Comparison of ENCODE assay signal across 9 cellular contexts in genomic region chr2:95314964-95315611, GRCh38. TPM values are rescaled to one million over a fixed set of nuclear protein-coding genes. Genes with fewer than 3 reads are reported as not detected.
DNase-seq lines count a peak whose midpoint lies in the region; ATAC-seq, FAIRE-seq and TF ChIP-seq lines count a peak whose summit lies in the region.
"Had no signal": no experiment of that assay in that cellular context is flagged by ENCODE, and none has a peak within 500 bp of the region (broad histone marks: within the 10 kb centered on the region; RNA-seq: fewer than 3 reads in every experiment).

No MANE protein-coding gene starts in this region.

- no peaks in the 10 kb centered on the region for H3K36me3 ChIP-seq in H1 (ENCODE audit: control insufficient read depth in 2 of 4, insufficient read depth in 4 of 4, low read length in 3 of 4)

- H3K4me3 Mint-ChIP-seq in nephron progenitor cell (no peak overlapping the region), T-cell (no peak overlapping the region)

- H3K9me3 Mint-ChIP-seq in nephron progenitor cell = peaks cover 3% of the 10 kb centered on the region
- no peaks in the 10 kb centered on the region for H3K9me3 Mint-ChIP-seq in T-cell

- H2BK15ac ChIP-seq in H1 (ENCODE audit: low read length) = no peak overlapping the region

- no peak overlapping the region for H3K14ac ChIP-seq in H1 (ENCODE audit: insufficient read length)

- no peak overlapping the region for H3K4ac ChIP-seq in H1 (replicated peaks; ENCODE audit: insufficient read length, low read depth, low read length)

- H3K27me3 ChIP-seq in H1 (replicated peaks in 1 of 4; ENCODE audit: control insufficient read depth in 3 of 4, extremely low read depth in 1 of 4, insufficient read depth in 3 of 4, low read length in 3 of 4) = no peaks in the 10 kb centered on the region

- FAIRE-seq in H1 (lab: Jason Lieb, UNC) = no peak
- FAIRE-seq: A204.1 had no signal

- H3K4me2 ChIP-seq in H1 (ENCODE audit: insufficient read depth in 1 of 2, low read depth in 2 of 2, low read length in 2 of 2) = no peak overlapping the region

- TF ChIP-seq EP300 in H1 (IDR thresholded peaks at IDR 0.05; ENCODE audit: borderline replicate concordance in 1 of 2, low read depth in 2 of 2, low read length in 2 of 2) = no peak

- no peak overlapping the region for H3K27ac ChIP-seq in H1 (ENCODE audit: low read depth, low read length)

- H2BK20ac ChIP-seq in H1 (ENCODE audit: low read length) = no peak overlapping the region

- no peak for ATAC-seq in T-cell (replicated peaks in 1 of 4)

- H2BK5ac ChIP-seq in H1 (ENCODE audit: low read depth, low read length) = no peak overlapping the region

- no peak overlapping the region for H2BK120ac ChIP-seq in H1 (replicated peaks; ENCODE audit: low read depth, low read length)

- H3K23me2 ChIP-seq in H1 (ENCODE audit: low read depth, low read length) = no peaks in the 10 kb centered on the region; the same call in 1 of the 2 replicates

- H3K79me1 ChIP-seq in H1 (ENCODE audit: low read depth, low read length) = no peaks in the 10 kb centered on the region

- H2AK5ac ChIP-seq in H1 (ENCODE audit: low read depth, low read length) = no peak overlapping the region

- H4K91ac ChIP-seq in H1 (replicated peaks; ENCODE audit: insufficient read length, low read length) = no peak overlapping the region

- TF ChIP-seq POLR2A in H1 (IDR thresholded peaks at IDR 0.05; ENCODE audit: control extremely low read depth in 1 of 2, low read depth in 2 of 2, low read length in 2 of 2) = no peak

- H3K27ac Mint-ChIP-seq in nephron progenitor cell (no peak overlapping the region), T-cell (no peak overlapping the region)

- H4K5ac ChIP-seq in H1 (ENCODE audit: insufficient read length, low read depth, low read length) = no peak overlapping the region

- no peaks in the 10 kb centered on the region for H3K79me2 ChIP-seq in H1 (ENCODE audit: control insufficient read depth in 1 of 2, insufficient read depth in 2 of 2, low read length in 2 of 2)

- peaks cover 2% of the 10 kb centered on the region for H3K27me3 Mint-ChIP-seq in nephron progenitor cell (ENCODE audit: low read depth, poor library complexity)
- peaks cover 0 to 6% of the 10 kb centered on the region in 2 donors for H3K27me3 Mint-ChIP-seq in T-cell

- H3K23ac ChIP-seq in H1 (ENCODE audit: insufficient read length) = no peak overlapping the region

- no peak overlapping the region for H3K56ac ChIP-seq in H1 (replicated peaks; ENCODE audit: insufficient read length, low read depth, low read length)

- H3K18ac ChIP-seq in H1 (ENCODE audit: extremely low read depth, low read length) = no peak overlapping the region

- H3K4me1 Mint-ChIP-seq in nephron progenitor cell (peaks cover 45% of the 10 kb centered on the region), T-cell (no peaks in the 10 kb centered on the region)

- peak; percentile 41 to 57 for TF ChIP-seq RAD21 in H1 (IDR thresholded peaks at IDR 0.05 in 1 of 2, conservative IDR thresholded peaks at IDR 0.05 in 1 of 2; ENCODE audit: low read depth in 2 of 2, low read length in 2 of 2)

- H3K36me3 Mint-ChIP-seq in nephron progenitor cell (ENCODE audit: low read depth) = no peaks in the 10 kb centered on the region
- no peaks in the 10 kb centered on the region for H3K36me3 Mint-ChIP-seq in T-cell

- H3K9ac ChIP-seq in H1 (replicated peaks in 1 of 4; ENCODE audit: extremely low read depth in 1 of 4, low read depth in 3 of 4, low read length in 3 of 4) = no peak overlapping the region

- POLR2A ChIA-PET in H1 (lab: Charles Lee; ENCODE audit: partially characterized antibody) (no interaction called here), T-cell (lab: Charles Lee) (no interaction called here)

- peak overlapping the region; percentile 41; the same call in 1 of the 2 replicates for H4K8ac ChIP-seq in H1 (ENCODE audit: extremely low read depth, insufficient read depth, low read length)

- H3K4me3 ChIP-seq in H1 (ENCODE audit: extremely low read depth in 1 of 4, insufficient read depth in 2 of 4, low read depth in 3 of 4, low read length in 4 of 4) = no peak overlapping the region

- no peak overlapping the region for H2BK12ac ChIP-seq in H1 (ENCODE audit: low read depth, low read length)

- H4K20me1 ChIP-seq in H1 (replicated peaks in 1 of 2; ENCODE audit: control insufficient read depth in 1 of 2, insufficient read depth in 2 of 2, low read length in 2 of 2) = no peaks in the 10 kb centered on the region

- WGBS in H1 (ENCODE audit: extremely low coverage in 1 of 2, insufficient coverage in 1 of 2, insufficient read length in 1 of 2, insufficient replicate concordance in 2 of 2, low coverage in 1 of 2, low lambda C conversion rate in 2 of 2, missing lambda C conversion rate in 1 of 2), 2 experiments = 80% methylated on average over 15 of the region's 16 CpGs; no CpG with 5 or more reads in 1 of the 2 experiments

- DNase-seq in DMS 273 (lab: John Stamatoyannopoulos, UW; ENCODE audit: unreplicated experiment) (peak; percentile 58), DMS 273 treated with DMSO at 0.1 percent for 48 hours (lab: John Stamatoyannopoulos, UW) (no peak), NCI-H82 treated with DMSO at 0.1 percent for 48 hours (lab: John Stamatoyannopoulos, UW; ENCODE audit: unreplicated experiment) (peak; percentile 24), H1 (ENCODE audit: low read depth in 1 of 2, low spot score in 2 of 2) (peak; percentile 23 to 72), nephron progenitor cell (peak; percentile 47), germinal center (ENCODE audit: low spot score) (no peak), T-cell (no peak)
- no peak for DNase-seq in activated CD4-positive, alpha-beta T cell treated with anti-CD3 and anti-CD28 coated beads, Interleukin-2, amount 50 U/mL, for 4 hours

- H3K9me3 ChIP-seq in H1 (ENCODE audit: insufficient read depth in 2 of 2, low read depth in 1 of 2, low read length in 1 of 2) = peaks cover 76 to 98% of the 10 kb centered on the region in 2 experiments

- CTCF ChIA-PET in H1 (lab: Charles Lee; ENCODE audit: partially characterized antibody) (no interaction called here), T-cell (lab: Charles Lee) (interaction anchor here in 1 of 2 donors (0.6 kb wide), 1 partner anchor 29 kb away, joined by 5 read pairs; no protein-coding TSS in a partner anchor)

- no peaks in the 10 kb centered on the region; a peak in 1 of 7 replicates for H3K4me1 ChIP-seq in H1 (replicated peaks in 1 of 4; ENCODE audit: control insufficient read depth in 3 of 4, insufficient read depth in 4 of 4, low read length in 3 of 4)

- TF ChIP-seq CTCF in H1 (IDR thresholded peaks at IDR 0.05; ENCODE audit: control extremely low read depth in 1 of 3, insufficient read depth in 1 of 3, low read depth in 1 of 3, low read length in 3 of 3) (peak in 2 of 3 experiments; percentile 44 to 53; a peak in 3 of 4 replicates), nephron progenitor cell (IDR thresholded peaks at IDR 0.05) (peak; percentile 51)

- no peak overlapping the region for H2AFZ ChIP-seq in H1 (ENCODE audit: low read length)

TF ChIP-seq in H1, 55 proteins besides CTCF, POLR2A, EP300 and RAD21:
- no peak for TF ChIP-seq ATF2 (IDR thresholded peaks at IDR 0.05; ENCODE audit: low read length)
- no peak for TF ChIP-seq BCL11A (IDR thresholded peaks at IDR 0.05; ENCODE audit: low read depth in 2 of 2, low read length in 2 of 2)
- TF ChIP-seq CHD1 (IDR thresholded peaks at IDR 0.05; ENCODE audit: low read depth, low read length) = no peak
- no peak for TF ChIP-seq ASH2L (IDR thresholded peaks at IDR 0.05; ENCODE audit: low read length)
- no peak for TF ChIP-seq SUZ12 (IDR thresholded peaks at IDR 0.05; ENCODE audit: low read length)
- TF ChIP-seq TAF1 (IDR thresholded peaks at IDR 0.05; ENCODE audit: low read depth, low read length) = no peak
- no peak for TF ChIP-seq NANOG (IDR thresholded peaks at IDR 0.05; ENCODE audit: insufficient read depth, low read depth, low read length, poor library complexity, severe bottlenecking)
- TF ChIP-seq ZNF274 (IDR thresholded peaks at IDR 0.05; ENCODE audit: borderline replicate concordance, extremely low read depth, low read length) = no peak

RNA-seq across cellular contexts. Expression of gene KCNIP3, which starts 17.9 kb away (rescaled TPM):
- total RNA-seq in H1 (2021; fragmentation: NEBNext Ultra II Directional; extraction: Animal tissue kit (Norgen Biotek cat#: 25700)) = 1.9 and 2.9 TPM in 2 replicates
- 0.33 and 0.53 TPM in 2 replicates for polyA plus RNA-seq in H1 (2011; rRNA removed)
- polyA plus RNA-seq in H1 (2011; cell fraction: cytosol; rRNA removed) = 1.2 TPM
- polyA plus RNA-seq in H1 (2011; cell fraction: nucleus; rRNA removed) = 1.3 TPM
- polyA plus RNA-seq in H1 (2012, experiment 1 of 2) = 0.52 to 0.88 TPM (median 0.61 TPM) in 4 replicates
- 0.10 TPM for polyA plus RNA-seq in H1 (2012, experiment 2 of 2)
- polyA plus RNA-seq in H1 (2013, experiment 1 of 2) = 0.95 TPM
- 1.1 TPM for polyA plus RNA-seq in H1 (2013, experiment 2 of 2)
- polyA minus RNA-seq in H1 (2011; rRNA and poly(A)+ RNA removed) = 0.16 and 0.49 TPM in 2 replicates
- not detected for polyA minus RNA-seq in H1 (2011; cell fraction: cytosol; rRNA and poly(A)+ RNA removed)
- not detected for polyA minus RNA-seq in H1 (2011; cell fraction: nucleus; rRNA and poly(A)+ RNA removed)
- total RNA-seq in T-cell = not detected

RNA-seq across cellular contexts. Expression of gene PROM2, which starts 40.8 kb away (rescaled TPM):
- 3.8 and 4.6 TPM in 2 replicates for total RNA-seq in H1 (2021; fragmentation: NEBNext Ultra II Directional; extraction: Animal tissue kit (Norgen Biotek cat#: 25700))
- polyA plus RNA-seq in H1 (2011; rRNA removed) = 1.6 and 2.6 TPM in 2 replicates
- 0.72 TPM for polyA plus RNA-seq in H1 (2011; cell fraction: cytosol; rRNA removed)
- 6.7 TPM for polyA plus RNA-seq in H1 (2011; cell fraction: nucleus; rRNA removed)
- polyA plus RNA-seq in H1 (2012, experiment 1 of 2) = 0.66 to 2.7 TPM (median 2.0 TPM) in 4 replicates
- polyA plus RNA-seq in H1 (2012, experiment 2 of 2) = 1.6 TPM
- polyA plus RNA-seq in H1 (2013, experiment 1 of 2) = 7.0 TPM
- polyA plus RNA-seq in H1 (2013, experiment 2 of 2) = 6.0 TPM
- 0.47 and 1.6 TPM in 2 replicates for polyA minus RNA-seq in H1 (2011; rRNA and poly(A)+ RNA removed)
- polyA minus RNA-seq in H1 (2011; cell fraction: cytosol; rRNA and poly(A)+ RNA removed) = 1.8 TPM
- polyA minus RNA-seq in H1 (2011; cell fraction: nucleus; rRNA and poly(A)+ RNA removed) = 6.0 TPM
- total RNA-seq in T-cell = 1 to 10 TPM in 2 of 5 donors, under 1 TPM in 3; 0.30 to 2.1 (median 0.40) TPM

Comparison
In these comparisons a context has a peak if more than half of its experiments do, and no peak if none do; other contexts are left out.
1. DNase-seq: peak in DMS 273 (single experiment), NCI-H82 treated with DMSO at 0.1 percent for 48 hours (single experiment), H1 (2 of 2) and nephron progenitor cell (single experiment); none in DMS 273 treated with DMSO at 0.1 percent for 48 hours (single experiment), germinal center (single experiment), T-cell (0 of 34) and activated CD4-positive, alpha-beta T cell treated with anti-CD3 and anti-CD28 coated beads, Interleukin-2, amount 50 U/mL, for 4 hours (0 of 2).